ENCODE assay signal across 22 cellular contexts in genomic region chr17:55224746-55225145, GRCh38.
"Had no signal": no experiment of that assay in that cellular context is flagged by ENCODE, and none has a peak within 500 bp of the region (broad histone marks: within the 10 kb centered on the region; RNA-seq: fewer than 3 reads in every experiment).

No MANE protein-coding gene starts in this region.

- H3K4me1 ChIP-seq: SJSA1 had no signal

- DNase-seq: KBM-7; MV-4-11; NCI-H1048; NCI-H1105; NCI-H1417; NCI-H1436 treated with DMSO at 0.1 percent for 48 hours; NCI-H1694; NCI-H187 treated with DMSO at 0.1 percent for 48 hours; NCI-H2029 treated with DMSO at 0.1 percent for 48 hours; NCI-H2171 treated with DMSO at 0.1 percent for 48 hours; NCI-H345; NCI-H446 treated with DMSO at 0.1 percent for 48 hours; NCI-H510A treated with DMSO at 0.1 percent for 48 hours; NCI-H526; NCI-H748 treated with DMSO at 0.1 percent for 48 hours; NK-92 treated with Interleukin-12 subunit alpha and Interleukin-12 subunit beta, amount 100 ng/mL, for 24 hours; OCI-M1; Right ventricle myocardium superior; RPMI8226; SIG-M5 had no signal

- H3K27me3 ChIP-seq: SJSA1 had no signal

- H3K27ac ChIP-seq: SJSA1, SK-N-MC had no signal

- H3K4me3 ChIP-seq: SJSA1, SK-N-MC had no signal

- H3K36me3 ChIP-seq: SJSA1 had no signal

- H3K9me3 ChIP-seq: SJSA1 had no signal
